Comparison of ENCODE assay signal across 14 cellular contexts in genomic region chr4:2666722-2667247, GRCh38.
A peak's percentile ranks its signal among the peaks of the same experiment; 100 is the strongest.
DNase-seq lines count a peak whose midpoint lies in the region; ATAC-seq and TF ChIP-seq lines count a peak whose summit lies in the region.
"Had no signal": no experiment of that assay in that cellular context is flagged by ENCODE, and none has a peak within 500 bp of the region (broad histone marks: within the 10 kb centered on the region; RNA-seq: fewer than 3 reads in every experiment).

No MANE protein-coding gene starts in this region.

- no peak for DNase-seq in activated naive CD4-positive, alpha-beta T cell treated with anti-CD3 and anti-CD28 coated beads for 36 hours
- no peak for DNase-seq in activated naive CD4-positive, alpha-beta T cell (lab: John Stamatoyannopoulos, UW)
- DNase-seq in activated B cell treated with CpG ODN at 0.5 μM for 24 hours (no peak), immature natural killer cell (no peak), thoracic aorta (ENCODE audit: low spot score) (no peak), SHP77 treated with DMSO at 0.1 percent for 48 hours (lab: John Stamatoyannopoulos, UW) (no peak), HT-29 (ENCODE audit: low spot score) (no peak)
- DNase-seq: brain microvascular endothelial cell; effector CD8-positive, alpha-beta T cell; H7; NCI-H1436 treated with DMSO at 0.1 percent for 48 hours; NCI-H446; stimulated activated naive CD4-positive, alpha-beta T cell treated with Interleukin-2 at 50 U/mL for 16 hours had no signal

- H3K27ac ChIP-seq in thoracic aorta: peak overlapping the region; percentile 5 to 64

- no peaks in the 10 kb centered on the region for H3K9me3 ChIP-seq in thoracic aorta

- H3K4me1 ChIP-seq in thoracic aorta (ENCODE audit: control insufficient read depth in 1 of 2, low read depth in 2 of 2): peaks cover 12 to 19% of the 10 kb centered on the region in 2 donors

- no peak overlapping the region for H3K4me3 ChIP-seq in thoracic aorta

- H3K27ac Mint-ChIP-seq in activated naive CD4-positive, alpha-beta T cell treated with anti-CD3 and anti-CD28 coated beads for 36 hours: peak overlapping the region; percentile 50
- H3K27ac Mint-ChIP-seq in activated B cell treated with CpG ODN at 0.5 μM for 24 hours: peak overlapping the region; percentile 59
- H3K27ac Mint-ChIP-seq in immature natural killer cell: peak overlapping the region; percentile 55 to 82 (median 72)

- H3K9me3 Mint-ChIP-seq in activated naive CD4-positive, alpha-beta T cell treated with anti-CD3 and anti-CD28 coated beads for 36 hours: no peaks in the 10 kb centered on the region
- H3K9me3 Mint-ChIP-seq in activated B cell treated with CpG ODN at 0.5 μM for 24 hours: no peaks in the 10 kb centered on the region
- no peaks in the 10 kb centered on the region for H3K9me3 Mint-ChIP-seq in immature natural killer cell

- no peak for TF ChIP-seq CTCF in activated B cell treated with CpG ODN at 0.5 μM for 24 hours (IDR thresholded peaks at IDR 0.05)
- no peak for TF ChIP-seq CTCF in thoracic aorta (IDR thresholded peaks at IDR 0.05)

- peaks cover 17% of the 10 kb centered on the region for H3K4me1 Mint-ChIP-seq in activated naive CD4-positive, alpha-beta T cell treated with anti-CD3 and anti-CD28 coated beads for 36 hours (ENCODE audit: low read depth)
- H3K4me1 Mint-ChIP-seq in activated B cell treated with CpG ODN at 0.5 μM for 24 hours (peaks cover 36% of the 10 kb centered on the region), immature natural killer cell (peaks cover 38 to 64% of the 10 kb centered on the region in 2 donors)

- no peak for ATAC-seq in activated B cell treated with CpG ODN at 0.5 μM for 24 hours (ENCODE audit: low read depth)
- no peak for ATAC-seq in thoracic aorta (ENCODE audit: insufficient number of reproducible peaks, low FRiP score, low read depth)
- no peak for ATAC-seq in GM18858 (IDR thresholded peaks at IDR 0.05; ENCODE audit: unreplicated experiment)

- CTCF ChIA-PET in activated naive CD4-positive, alpha-beta T cell treated with anti-CD3 and anti-CD28 coated beads for 36 hours (lab: Charles Lee): no interaction called here
- CTCF ChIA-PET in activated B cell treated with CpG ODN at 0.5 μM for 24 hours (lab: Charles Lee): no interaction called here

- H3K27me3 ChIP-seq in thoracic aorta (replicated peaks; ENCODE audit: insufficient read depth): no peaks in the 10 kb centered on the region
- H3K27me3 ChIP-seq: brain microvascular endothelial cell had no signal

- no peaks in the 10 kb centered on the region for H3K27me3 Mint-ChIP-seq in activated naive CD4-positive, alpha-beta T cell treated with anti-CD3 and anti-CD28 coated beads for 36 hours (ENCODE audit: low read depth)
- H3K27me3 Mint-ChIP-seq in activated B cell treated with CpG ODN at 0.5 μM for 24 hours (no peaks in the 10 kb centered on the region), immature natural killer cell (ENCODE audit: low read depth in 3 of 3) (peaks cover 0 to 3% (median 0%) of the 10 kb centered on the region in 3 donors)

- intact Hi-C loops in activated naive CD4-positive, alpha-beta T cell treated with anti-CD3 and anti-CD28 coated beads for 36 hours (cut with micrococcal nuclease): no loop called here
- intact Hi-C loops in activated B cell treated with CpG ODN at 0.5 μM for 24 hours (cut with micrococcal nuclease): no loop called here

- peaks cover 23% of the 10 kb centered on the region for H3K36me3 Mint-ChIP-seq in activated naive CD4-positive, alpha-beta T cell treated with anti-CD3 and anti-CD28 coated beads for 36 hours (ENCODE audit: low read depth)
- peaks cover 67% of the 10 kb centered on the region for H3K36me3 Mint-ChIP-seq in activated B cell treated with CpG ODN at 0.5 μM for 24 hours (ENCODE audit: low read depth)
- H3K36me3 Mint-ChIP-seq in immature natural killer cell: peaks cover 14 to 32% (median 19%) of the 10 kb centered on the region in 3 donors

- POLR2A ChIA-PET in activated B cell treated with CpG ODN at 0.5 μM for 24 hours (lab: Charles Lee): no interaction called here

- H3K4me3 Mint-ChIP-seq in activated naive CD4-positive, alpha-beta T cell treated with anti-CD3 and anti-CD28 coated beads for 36 hours: no peak overlapping the region
- H3K4me3 Mint-ChIP-seq in activated B cell treated with CpG ODN at 0.5 μM for 24 hours: no peak overlapping the region
- peak overlapping the region; percentile 1 to 79 (median 23) for H3K4me3 Mint-ChIP-seq in immature natural killer cell

- H3K36me3 ChIP-seq in thoracic aorta: peaks cover 11% of the 10 kb centered on the region

Comparison
In these comparisons a context has a peak if more than half of its experiments do, and no peak if none do; other contexts are left out.
1. H3K4me3 Mint-ChIP-seq: peak in immature natural killer cell (5 of 5); none in activated naive CD4-positive, alpha-beta T cell treated with anti-CD3 and anti-CD28 coated beads for 36 hours (single experiment) and activated B cell treated with CpG ODN at 0.5 μM for 24 hours (single experiment).
2. Peak in every context shown above with its lines, with median percentiles within 50 percentile points of each other: H3K27ac Mint-ChIP-seq.